Comparison of ENCODE assay signal across 16 cellular contexts in the genomic region with DNA sequence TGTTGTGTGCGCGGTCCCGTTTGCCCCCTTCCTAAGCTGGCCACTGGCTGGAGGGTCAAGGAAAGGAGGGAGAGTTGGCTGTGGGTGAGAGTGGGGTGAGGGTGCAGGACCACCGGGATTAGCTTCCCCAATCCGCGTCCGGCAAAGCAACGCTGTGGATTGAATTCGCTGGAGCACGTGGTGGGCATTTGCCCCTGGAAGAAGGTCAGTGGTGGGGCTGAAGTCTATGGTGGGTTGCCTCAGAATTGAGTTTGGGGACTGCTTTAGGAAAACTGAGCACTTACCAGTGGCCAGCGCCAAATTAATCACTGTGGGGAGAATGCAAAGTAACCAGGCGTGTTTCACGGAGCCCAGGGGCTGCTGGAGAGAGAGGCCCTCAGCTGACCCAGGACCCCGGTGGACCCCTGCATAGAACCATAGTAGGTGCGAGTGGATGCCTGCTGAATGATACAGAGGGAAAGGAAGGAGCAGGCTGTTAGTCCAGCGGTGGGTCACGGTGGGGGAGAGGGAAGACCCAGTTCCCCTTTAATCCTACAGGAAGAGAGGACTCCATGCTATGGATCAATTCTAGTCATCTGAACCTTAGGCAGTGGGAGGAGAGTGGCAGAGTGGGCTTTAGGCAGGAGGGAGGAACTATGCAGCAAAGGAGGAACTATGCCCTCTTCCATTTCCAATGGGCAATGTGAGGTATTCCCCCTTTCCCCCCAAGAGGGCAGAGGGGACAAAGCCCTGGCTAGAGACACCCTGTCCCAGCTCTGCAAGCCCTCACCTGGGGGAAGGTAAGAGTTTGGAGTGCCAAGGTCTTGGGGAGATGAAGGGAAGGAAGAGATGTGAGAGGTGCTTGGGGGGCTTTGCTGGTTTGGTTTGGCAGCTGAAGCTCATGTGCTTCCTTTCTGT. TPM values are rescaled to one million over a fixed set of nuclear protein-coding genes. Genes with fewer than 3 reads are reported as not detected.
DNase-seq lines count a peak whose midpoint lies in the region; ATAC-seq and TF ChIP-seq lines count a peak whose summit lies in the region.
"Had no signal": no experiment of that assay in that cellular context is flagged by ENCODE, and none has a peak within 500 bp of the region (broad histone marks: within the 10 kb centered on the region; RNA-seq: fewer than 3 reads in every experiment).

No MANE protein-coding gene starts in this region.

- H3K23ac ChIP-seq in IMR-90 (ENCODE audit: low read depth, low read length) (no peak overlapping the region), neuronal stem cell (ENCODE audit: low read depth, low read length, poor library complexity) (peak overlapping the region; percentile 39)

- BruUV-seq in IMR-90 (replicated peaks; lab: Mats Ljungman, UMichigan) = no TSS peak

- H2AK9ac ChIP-seq in IMR-90 (replicated peaks; ENCODE audit: low read depth, low read length, poor library complexity) = no peak overlapping the region

- H3K9me3 ChIP-seq in IMR-90 (ENCODE audit: control insufficient read depth, insufficient read depth, low read length) = peaks cover 7% of the 10 kb centered on the region
- H3K9me3 ChIP-seq in neuronal stem cell (replicated peaks in 1 of 2; ENCODE audit: control insufficient read depth in 2 of 2, insufficient read depth in 1 of 2, low read depth in 1 of 2, low read length in 2 of 2) = peaks cover 5 to 13% of the 10 kb centered on the region in 2 donors
- H3K9me3 ChIP-seq: colonic mucosa, right lobe of liver, thyroid gland had no signal

- 22% methylated on average over 9 of the region's 17 CpGs; no CpG with 5 or more reads in 1 of the 2 experiments for WGBS in IMR-90 (ENCODE audit: extremely low coverage in 2 of 2, insufficient read length in 1 of 2), 2 experiments
- WGBS in neuronal stem cell (ENCODE audit: extremely low coverage in 2 of 2, insufficient read length in 2 of 2, insufficient replicate concordance in 1 of 2), 2 donors = no CpG with 5 or more reads among the region's 17 CpGs

- H3K4me1 ChIP-seq in IMR-90 (ENCODE audit: control insufficient read depth, insufficient read depth, low read length) (peaks cover 8% of the 10 kb centered on the region), neuronal stem cell (ENCODE audit: control insufficient read depth in 2 of 2, insufficient read depth in 1 of 2, low read depth in 1 of 2, low read length in 2 of 2) (peaks cover 9 to 12% of the 10 kb centered on the region in 2 donors)
- H3K4me1 ChIP-seq: colonic mucosa, right lobe of liver had no signal

- H4K91ac ChIP-seq in IMR-90 (ENCODE audit: insufficient read depth, low read depth, low read length) (no peak overlapping the region), neuronal stem cell (ENCODE audit: low read depth, low read length, poor library complexity) (no peak overlapping the region)

- H4K5ac ChIP-seq in IMR-90 (ENCODE audit: low read depth, low read length) = no peak overlapping the region

- no peaks in the 10 kb centered on the region for H3K9me3 Mint-ChIP-seq in T-helper 2 cell treated with Interferon-gamma antibody and Interleukin-4, amounts not matched to agents 5 μg/mL and 100 μg/mL, for 36 hours
- no peaks in the 10 kb centered on the region for H3K9me3 Mint-ChIP-seq in activated naive CD8-positive, alpha-beta T cell treated with anti-CD3 and anti-CD28 coated beads, Interleukin-2, amount 10 ng/mL, durations not matched to agents 7 days and 5 days

- DNase-seq in T-helper 2 cell treated with Interferon-gamma antibody and Interleukin-4, amounts not matched to agents 5 μg/mL and 100 μg/mL, for 36 hours (ENCODE audit: low spot score) = no peak
- DNase-seq in T-helper 2 cell (no peak), IMR-90 (no peak), neuronal stem cell (ENCODE audit: low spot score) (no peak), anterior cingulate cortex (lab: John Stamatoyannopoulos, UW) (no peak), OCI-M2 (lab: John Stamatoyannopoulos, UW; ENCODE audit: unreplicated experiment) (no peak), NCI-H2081 (lab: John Stamatoyannopoulos, UW) (no peak)
- DNase-seq in activated naive CD8-positive, alpha-beta T cell treated with anti-CD3 and anti-CD28 coated beads, Interleukin-2, amount 10 ng/mL, durations not matched to agents 7 days and 5 days = no peak
- DNase-seq: 8988T, colonic mucosa, DMS79, NCI-H1417 treated with DMSO at 0.1 percent for 48 hours, NCI-H748 treated with DMSO at 0.1 percent for 48 hours, right lobe of liver, SIG-M5, thyroid gland had no signal

- TF ChIP-seq CTCF in IMR-90 (conservative IDR thresholded peaks at IDR 0.05; ENCODE audit: low read depth, low read length) = no peak

- H3K36me3 Mint-ChIP-seq in T-helper 2 cell treated with Interferon-gamma antibody and Interleukin-4, amounts not matched to agents 5 μg/mL and 100 μg/mL, for 36 hours (ENCODE audit: low read depth) = peaks cover 11% of the 10 kb centered on the region
- H3K36me3 Mint-ChIP-seq in activated naive CD8-positive, alpha-beta T cell treated with anti-CD3 and anti-CD28 coated beads, Interleukin-2, amount 10 ng/mL, durations not matched to agents 7 days and 5 days = no peaks in the 10 kb centered on the region

- no peak overlapping the region for H4K8ac ChIP-seq in IMR-90 (ENCODE audit: low read depth in 2 of 2, low read length in 2 of 2)
- no peak overlapping the region for H4K8ac ChIP-seq in neuronal stem cell (ENCODE audit: low read depth, low read length)

- no peaks in the 10 kb centered on the region for H3K36me3 ChIP-seq in IMR-90 (ENCODE audit: control insufficient read depth, insufficient read depth, low read length)
- H3K36me3 ChIP-seq in neuronal stem cell (replicated peaks in 1 of 2; ENCODE audit: control insufficient read depth in 2 of 2, insufficient read depth in 2 of 2, low read length in 2 of 2) = no peaks in the 10 kb centered on the region
- H3K36me3 ChIP-seq: colonic mucosa, right lobe of liver, thyroid gland had no signal

- no peak overlapping the region for H2BK5ac ChIP-seq in IMR-90 (ENCODE audit: low read depth, low read length, poor library complexity, severe bottlenecking)
- H2BK5ac ChIP-seq in neuronal stem cell (ENCODE audit: low read length) = no peak overlapping the region

- H2BK12ac ChIP-seq in neuronal stem cell (ENCODE audit: low read length) = no peak overlapping the region

- no peak overlapping the region for H3K4me3 ChIP-seq in IMR-90 (ENCODE audit: insufficient read depth, low read depth, low read length)
- no peak overlapping the region for H3K4me3 ChIP-seq in neuronal stem cell (ENCODE audit: low read length in 2 of 2)
- H3K4me3 ChIP-seq: colonic mucosa, right lobe of liver, thyroid gland had no signal

- H2BK15ac ChIP-seq in IMR-90 (ENCODE audit: low read depth, low read length) = no peak overlapping the region
- H2BK15ac ChIP-seq in neuronal stem cell (ENCODE audit: low read length) = no peak overlapping the region

- H3K18ac ChIP-seq in IMR-90 (ENCODE audit: low read depth, low read length) (no peak overlapping the region), neuronal stem cell (ENCODE audit: low read length) (peak overlapping the region; percentile 45)

- no peak for TF ChIP-seq POLR2A in IMR-90 (IDR thresholded peaks at IDR 0.05; ENCODE audit: low read depth, low read length)

- H3K79me1 ChIP-seq in IMR-90 (ENCODE audit: low read depth in 1 of 2, low read length in 2 of 2) (no peaks in the 10 kb centered on the region), neuronal stem cell (ENCODE audit: low read depth, low read length) (no peaks in the 10 kb centered on the region)

- POLR2A ChIA-PET in IMR-90 (lab: Charles Lee; ENCODE audit: unreplicated experiment) = no interaction called here
- POLR2A ChIA-PET in activated naive CD8-positive, alpha-beta T cell treated with anti-CD3 and anti-CD28 coated beads, Interleukin-2, amount 10 ng/mL, durations not matched to agents 7 days and 5 days (lab: Charles Lee) = interaction anchor here (0.9 kb wide), 1 partner anchor 156 kb away, joined by 5 read pairs; no protein-coding TSS in a partner anchor

- no peak overlapping the region for H3K27ac ChIP-seq in IMR-90 (ENCODE audit: insufficient read depth, low read length)
- H3K27ac ChIP-seq in neuronal stem cell (replicated peaks; ENCODE audit: low read length) = no peak overlapping the region
- H3K27ac ChIP-seq: colonic mucosa, right lobe of liver, thyroid gland had no signal

- H3K27me3 ChIP-seq in IMR-90 (ENCODE audit: control insufficient read depth, insufficient read depth, low read length) (peaks cover 50% of the 10 kb centered on the region), neuronal stem cell (ENCODE audit: control insufficient read depth in 3 of 3, insufficient read depth in 3 of 3, low read depth in 1 of 3, low read length in 3 of 3) (peaks cover 20 to 80% (median 33%) of the 10 kb centered on the region in 3 experiments)

- no peak overlapping the region for H3K56ac ChIP-seq in IMR-90 (ENCODE audit: extremely low read depth, insufficient read depth, low read length)

- intact Hi-C loops in IMR-90 (cut with micrococcal nuclease) = no loop called here

- H3K27me3 Mint-ChIP-seq in T-helper 2 cell treated with Interferon-gamma antibody and Interleukin-4, amounts not matched to agents 5 μg/mL and 100 μg/mL, for 36 hours (ENCODE audit: low read depth) = peaks cover 5% of the 10 kb centered on the region
- H3K27me3 Mint-ChIP-seq in activated naive CD8-positive, alpha-beta T cell treated with anti-CD3 and anti-CD28 coated beads, Interleukin-2, amount 10 ng/mL, durations not matched to agents 7 days and 5 days = peaks cover 72% of the 10 kb centered on the region

- H2AK5ac ChIP-seq in IMR-90 (ENCODE audit: low read depth, low read length) (no peak overlapping the region), neuronal stem cell (ENCODE audit: low read depth, low read length) (no peak overlapping the region)

- no peaks in the 10 kb centered on the region for H3K9me1 ChIP-seq in IMR-90 (ENCODE audit: insufficient read depth, low read length)

- H3K9ac ChIP-seq in IMR-90 (ENCODE audit: low read depth, low read length) (no peak overlapping the region), neuronal stem cell (ENCODE audit: low read depth, low read length, poor library complexity) (peak overlapping the region; percentile 64)

- in situ Hi-C loops in IMR-90 (cut with MboI; ENCODE audit: low sequenced_read_pairs) = no loop called here

- CTCF ChIA-PET in IMR-90 (lab: Yijun Ruan, JAX) = no interaction called here

- TF ChIP-seq RAD21 in IMR-90 (IDR thresholded peaks at IDR 0.05; ENCODE audit: low read length) = no peak

- H3K14ac ChIP-seq in IMR-90 (replicated peaks; ENCODE audit: low read depth, low read length) (no peak overlapping the region), neuronal stem cell (ENCODE audit: low read length) (no peak overlapping the region)

- peak overlapping the region; percentile 46 for H3K27ac Mint-ChIP-seq in T-helper 2 cell treated with Interferon-gamma antibody and Interleukin-4, amounts not matched to agents 5 μg/mL and 100 μg/mL, for 36 hours
- no peak overlapping the region for H3K27ac Mint-ChIP-seq in activated naive CD8-positive, alpha-beta T cell treated with anti-CD3 and anti-CD28 coated beads, Interleukin-2, amount 10 ng/mL, durations not matched to agents 7 days and 5 days

- H3K4me2 ChIP-seq in IMR-90 (ENCODE audit: low read depth, low read length) = no peak overlapping the region
- no peak overlapping the region for H3K4me2 ChIP-seq in neuronal stem cell (ENCODE audit: insufficient read depth, low read length, poor library complexity, severe bottlenecking)

- H2BK120ac ChIP-seq in IMR-90 (ENCODE audit: low read depth, low read length) (no peak overlapping the region), neuronal stem cell (ENCODE audit: low read depth, low read length) (no peak overlapping the region)

- dilution Hi-C loops in IMR-90 (cut with HindIII; ENCODE audit: low sequenced_read_pairs, unreplicated experiment) = no loop called here

- peak overlapping the region; percentile 61 for H2AFZ ChIP-seq in IMR-90 (replicated peaks; ENCODE audit: low read length, poor library complexity)
- no peak overlapping the region for H2AFZ ChIP-seq in neuronal stem cell (ENCODE audit: low read length)

- no peak overlapping the region for H2BK20ac ChIP-seq in IMR-90 (ENCODE audit: low read depth, low read length)

- H3K4me1 Mint-ChIP-seq in T-helper 2 cell treated with Interferon-gamma antibody and Interleukin-4, amounts not matched to agents 5 μg/mL and 100 μg/mL, for 36 hours (ENCODE audit: low read depth) = peaks cover 60% of the 10 kb centered on the region
- peaks cover 36% of the 10 kb centered on the region for H3K4me1 Mint-ChIP-seq in activated naive CD8-positive, alpha-beta T cell treated with anti-CD3 and anti-CD28 coated beads, Interleukin-2, amount 10 ng/mL, durations not matched to agents 7 days and 5 days

- H3K4me3 Mint-ChIP-seq in T-helper 2 cell treated with Interferon-gamma antibody and Interleukin-4, amounts not matched to agents 5 μg/mL and 100 μg/mL, for 36 hours = peak overlapping the region; percentile 84
- H3K4me3 Mint-ChIP-seq in activated naive CD8-positive, alpha-beta T cell treated with anti-CD3 and anti-CD28 coated beads, Interleukin-2, amount 10 ng/mL, durations not matched to agents 7 days and 5 days = peak overlapping the region; percentile 36

- ATAC-seq in IMR-90 (ENCODE audit: low read depth) = no peak
- no peak for ATAC-seq in activated naive CD8-positive, alpha-beta T cell treated with anti-CD3 and anti-CD28 coated beads, Interleukin-2, amount 10 ng/mL, durations not matched to agents 7 days and 5 days (ENCODE audit: low read depth)

- no peaks in the 10 kb centered on the region for H4K20me1 ChIP-seq in IMR-90 (ENCODE audit: insufficient read depth, low read length)

- H3K4ac ChIP-seq in IMR-90 (ENCODE audit: low read depth, low read length) (no peak overlapping the region), neuronal stem cell (ENCODE audit: low read length) (no peak overlapping the region)

RNA-seq across cellular contexts. Expression of a gene that starts 1.2 kb away (rescaled TPM):
- total RNA-seq in IMR-90 (2012; rRNA removed) = under 0.01 TPM in 2 replicates
- 0.31 and 0.37 TPM in 2 replicates for polyA plus RNA-seq in IMR-90 (2012; rRNA removed)
- 0.35 and 0.56 TPM in 2 replicates for polyA plus RNA-seq in IMR-90 (2012; cell fraction: cytosol; rRNA removed)
- 0.54 and 0.72 TPM in 2 replicates for polyA plus RNA-seq in IMR-90 (2012; cell fraction: nucleus; rRNA removed; ENCODE audit: low replicate concordance)
- under 1 TPM; 0.17 to 0.22 TPM for total RNA-seq in activated naive CD8-positive, alpha-beta T cell treated with anti-CD3 and anti-CD28 coated beads, Interleukin-2, amount 10 ng/mL, durations not matched to agents 7 days and 5 days
- polyA plus RNA-seq in neuronal stem cell (2013, experiment 1 of 2) = 0.01 TPM
- 0.01 TPM for polyA plus RNA-seq in neuronal stem cell (2013, experiment 2 of 2)
- total RNA-seq: thyroid gland had no signal

RNA-seq across cellular contexts. Expression of a gene that starts 45.0 kb away (rescaled TPM):
- 12.2 and 14.2 TPM in 2 replicates for total RNA-seq in IMR-90 (2012; rRNA removed)
- polyA plus RNA-seq in IMR-90 (2012; rRNA removed) = 23.7 and 28.7 TPM in 2 replicates
- 12.9 and 18.5 TPM in 2 replicates for polyA plus RNA-seq in IMR-90 (2012; cell fraction: cytosol; rRNA removed)
- 74.8 and 224 TPM in 2 replicates for polyA plus RNA-seq in IMR-90 (2012; cell fraction: nucleus; rRNA removed; ENCODE audit: low replicate concordance)
- 10 to 100 TPM; 34.3 to 36.2 TPM for total RNA-seq in activated naive CD8-positive, alpha-beta T cell treated with anti-CD3 and anti-CD28 coated beads, Interleukin-2, amount 10 ng/mL, durations not matched to agents 7 days and 5 days
- polyA plus RNA-seq in neuronal stem cell (2013, experiment 1 of 2) = 57.1 TPM
- polyA plus RNA-seq in neuronal stem cell (2013, experiment 2 of 2) = 54.7 TPM
